In genomic region chr14:81170104-81170828, GRCh38 we compare ENCODE assay signal across 8 cellular contexts. TPM values are rescaled to one million over a fixed set of nuclear protein-coding genes. Genes with fewer than 3 reads are reported as not detected.
DNase-seq lines count a peak whose midpoint lies in the region; ATAC-seq, FAIRE-seq and TF ChIP-seq lines count a peak whose summit lies in the region.

No MANE protein-coding gene starts in this region.

- TF ChIP-seq POLR2A in prostate gland (IDR thresholded peaks at IDR 0.05): peak; percentile 59

- H3K9me3 ChIP-seq in prostate gland: no peaks in the 10 kb centered on the region

- H3K4me1 ChIP-seq in prostate gland (replicated peaks): no peaks in the 10 kb centered on the region

- peak; percentile 84 for FAIRE-seq in urothelium cell line (lab: Jason Lieb, UNC)

- H3K4me3 ChIP-seq in GM12875 (ENCODE audit: low read depth, low read length): peak overlapping the region; percentile 67
- H3K4me3 ChIP-seq in prostate gland: peak overlapping the region; percentile 43 to 47

- H3K27ac ChIP-seq in prostate gland: peak overlapping the region; percentile 90 to 92

- intact Hi-C loops in left ventricle myocardium superior (cut with micrococcal nuclease): loop anchor here (5.0 kb wide), 1 partner anchor 173 kb away; no protein-coding TSS in a partner anchor
- intact Hi-C loops in prostate gland (cut with DNase I): loop anchor here (5.0 to 10.0 kb wide), 2 partner anchors 173 to 215 kb away; partner anchors contain the start of gene TSHR

- ATAC-seq in HG02798 (IDR thresholded peaks at IDR 0.05; ENCODE audit: poor library complexity, unreplicated experiment): peak; percentile 97
- ATAC-seq in left ventricle myocardium superior: peak; percentile 100

- TF ChIP-seq CTCF in GM12875 (IDR thresholded peaks at IDR 0.05; ENCODE audit: borderline replicate concordance, insufficient read depth, low read depth, low read length): peak; percentile 75
- TF ChIP-seq CTCF in prostate gland (IDR thresholded peaks at IDR 0.05): peak; percentile 81 to 97 (median 90)

- no peaks in the 10 kb centered on the region for H3K36me3 ChIP-seq in prostate gland

- DNase-seq in NCI-H1417 treated with DMSO at 0.1 percent for 48 hours (lab: John Stamatoyannopoulos, UW) (peak; percentile 94), SW480 (ENCODE audit: low spot score) (peak; percentile 88), amniotic stem cell (lab: John Stamatoyannopoulos, UW) (peak; percentile 84), left ventricle myocardium superior (peak; percentile 96), prostate gland (ENCODE audit: low spot score) (peak; percentile 90), urothelium cell line (ENCODE audit: low spot score) (peak; percentile 93)

- 0% methylated on average over 28 of the region's 28 CpGs for WGBS in prostate gland

- H3K27me3 ChIP-seq in prostate gland (replicated peaks; ENCODE audit: insufficient read depth): no peaks in the 10 kb centered on the region

RNA-seq across cellular contexts. Expression of gene GTF2A1, which starts 50.5 kb away (rescaled TPM):
- total RNA-seq in left ventricle myocardium superior: 18.9 TPM
- 10 to 100 TPM; 21.2 to 54.9 TPM for total RNA-seq in prostate gland

Comparison
In these comparisons a context has a peak if more than half of its experiments do, and no peak if none do; other contexts are left out.
1. Peak in every context shown above with its lines: DNase-seq, ATAC-seq, H3K4me3 ChIP-seq and H3K27ac ChIP-seq.